27 cellular contexts compared by ENCODE assay signal in the genomic region with DNA sequence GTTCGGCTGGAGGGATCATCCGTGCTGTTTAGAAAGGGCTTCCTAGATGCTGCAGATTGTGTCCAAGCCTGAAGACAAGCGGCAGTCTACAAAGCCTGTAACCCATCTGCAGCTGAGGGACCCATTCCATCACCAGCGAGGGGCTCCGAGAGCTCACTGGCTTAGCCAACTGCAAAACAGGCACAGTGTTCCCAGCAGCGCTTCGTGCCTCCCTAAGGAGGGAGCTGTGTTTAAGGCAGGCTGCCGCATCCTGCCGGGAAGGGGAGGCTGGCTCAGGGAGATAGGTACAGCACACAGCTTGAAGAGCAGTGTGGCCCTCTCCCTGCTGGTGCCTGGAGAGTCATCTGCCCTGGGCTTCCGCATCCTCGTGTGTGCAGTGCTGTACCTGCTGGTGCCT. TPM values are rescaled to one million over a fixed set of nuclear protein-coding genes. Genes with fewer than 3 reads are reported as not detected.
A peak's percentile ranks its signal among the peaks of the same experiment; 100 is the strongest.
DNase-seq lines count a peak whose midpoint lies in the region; ATAC-seq and TF ChIP-seq lines count a peak whose summit lies in the region.
"Had no signal": no experiment of that assay in that cellular context is flagged by ENCODE, and none has a peak within 500 bp of the region (broad histone marks: within the 10 kb centered on the region; RNA-seq: fewer than 3 reads in every experiment).

No MANE protein-coding gene starts in this region.

- H3K23ac ChIP-seq in trophoblast cell (ENCODE audit: low read length): no peak overlapping the region

- H3F3A ChIP-seq in GM23338 (replicated peaks; ENCODE audit: low read depth) (no peaks in the 10 kb centered on the region), PC-3 (ENCODE audit: low read length, unreplicated experiment) (no peaks in the 10 kb centered on the region)

- H4K12ac ChIP-seq in trophoblast cell (ENCODE audit: low read depth, low read length): no peak overlapping the region

- H3K4me3 Mint-ChIP-seq in GM23338: no peak overlapping the region
- no peak overlapping the region for H3K4me3 Mint-ChIP-seq in activated CD4-positive, alpha-beta T cell treated with anti-CD3 and anti-CD28 coated beads for 36 hours
- H3K4me3 Mint-ChIP-seq: activated CD4-positive, alpha-beta memory T cell treated with anti-CD3 and anti-CD28 coated beads, Interleukin-2, amount 10 ng/mL, durations not matched to agents 7 days and 5 days; activated T-helper 1 cell treated with anti-CD3 and anti-CD28 coated beads, Interleukin-12 subunit alpha, Interleukin-12 subunit beta, Interleukin-2, Interleukin-4 antibody, amounts not matched to agents 30 ng/mL and 10 ng/mL and 1 ng/mL, durations not matched to agents 14 hours and 24 hours and 36 hours; central memory CD8-positive, alpha-beta T cell; dendritic cell treated with granulocyte-macrophage colony-stimulating factor and Interleukin-4, amounts not matched to agents 40 ng/mL and 50 ng/mL, for 4 days had no signal

- peaks cover 16% of the 10 kb centered on the region for H3K9me3 Mint-ChIP-seq in GM23338
- H3K9me3 Mint-ChIP-seq in activated CD4-positive, alpha-beta T cell treated with anti-CD3 and anti-CD28 coated beads for 36 hours (ENCODE audit: low read depth): no peaks in the 10 kb centered on the region
- H3K9me3 Mint-ChIP-seq: activated CD4-positive, alpha-beta memory T cell treated with anti-CD3 and anti-CD28 coated beads, Interleukin-2, amount 10 ng/mL, durations not matched to agents 7 days and 5 days; activated T-helper 1 cell treated with anti-CD3 and anti-CD28 coated beads, Interleukin-12 subunit alpha, Interleukin-12 subunit beta, Interleukin-2, Interleukin-4 antibody, amounts not matched to agents 30 ng/mL and 10 ng/mL and 1 ng/mL, durations not matched to agents 14 hours and 24 hours and 36 hours; central memory CD8-positive, alpha-beta T cell; dendritic cell treated with granulocyte-macrophage colony-stimulating factor and Interleukin-4, amounts not matched to agents 40 ng/mL and 50 ng/mL, for 4 days had no signal

- no peak for TF ChIP-seq CTCF in GM23338 (conservative IDR thresholded peaks at IDR 0.05; ENCODE audit: low read depth in 2 of 2)
- no peak for TF ChIP-seq CTCF in coronary artery (IDR thresholded peaks at IDR 0.05)
- TF ChIP-seq CTCF in PC-3 (conservative IDR thresholded peaks at IDR 0.05; ENCODE audit: low read depth, low read length): no peak

- CTCF ChIA-PET in PC-3 (lab: Charles Lee): no interaction called here
- CTCF ChIA-PET in activated CD4-positive, alpha-beta T cell treated with anti-CD3 and anti-CD28 coated beads for 36 hours (lab: Charles Lee): interaction anchor here (0.7 to 1.3 kb wide), 2 partner anchors 8 to 136 kb away, joined by 3 to 4 read pairs; no protein-coding TSS in a partner anchor

- H4K8ac ChIP-seq in trophoblast cell (ENCODE audit: low read depth, low read length): no peak overlapping the region

- POLR2A ChIA-PET in PC-3 (lab: Charles Lee; ENCODE audit: unreplicated experiment): no interaction called here
- POLR2A ChIA-PET in activated CD4-positive, alpha-beta T cell treated with anti-CD3 and anti-CD28 coated beads for 36 hours (lab: Charles Lee): no interaction called here

- H3K4ac ChIP-seq in trophoblast cell (ENCODE audit: low read depth, low read length): no peak overlapping the region

- no peak overlapping the region for H2BK5ac ChIP-seq in trophoblast cell (ENCODE audit: low read depth, low read length, poor library complexity)

- H2BK120ac ChIP-seq in trophoblast cell (ENCODE audit: insufficient read depth, low read length, poor library complexity): no peak overlapping the region

- no peaks in the 10 kb centered on the region; the same call in 1 of the 2 replicates for H3K9me2 ChIP-seq in GM23338 (ENCODE audit: insufficient read depth)
- H3K9me2 ChIP-seq in PC-3 (replicated peaks; ENCODE audit: low read length): no peaks in the 10 kb centered on the region

- ATAC-seq in GM23338 (peak; percentile 56), PC-3 (no peak)
- ATAC-seq in activated CD4-positive, alpha-beta T cell treated with anti-CD3 and anti-CD28 coated beads for 36 hours: no peak

- H3K36me3 ChIP-seq in BLaER1: peaks cover 24% of the 10 kb centered on the region; the same call in 1 of the 2 replicates
- H3K36me3 ChIP-seq in GM23338 (ENCODE audit: insufficient read depth): no peaks in the 10 kb centered on the region; the same call in 1 of the 2 replicates
- H3K36me3 ChIP-seq in trophoblast cell (ENCODE audit: control insufficient read depth in 1 of 2, insufficient read depth in 2 of 2, low read length in 2 of 2): no peaks in the 10 kb centered on the region
- no peaks in the 10 kb centered on the region for H3K36me3 ChIP-seq in SJCRH30
- no peaks in the 10 kb centered on the region for H3K36me3 ChIP-seq in PC-3 (ENCODE audit: low read depth, low read length)
- H3K36me3 ChIP-seq: BE2C had no signal

- H3K27me3 Mint-ChIP-seq in GM23338 (ENCODE audit: insufficient read depth, low read depth, poor library complexity): peaks cover 4% of the 10 kb centered on the region
- no peaks in the 10 kb centered on the region for H3K27me3 Mint-ChIP-seq in activated CD4-positive, alpha-beta T cell treated with anti-CD3 and anti-CD28 coated beads for 36 hours
- H3K27me3 Mint-ChIP-seq: activated CD4-positive, alpha-beta memory T cell treated with anti-CD3 and anti-CD28 coated beads, Interleukin-2, amount 10 ng/mL, durations not matched to agents 7 days and 5 days; central memory CD8-positive, alpha-beta T cell had no signal

- no peaks in the 10 kb centered on the region; the same call in 1 of the 3 replicates for H3K4me1 Mint-ChIP-seq in GM23338
- H3K4me1 Mint-ChIP-seq in activated CD4-positive, alpha-beta T cell treated with anti-CD3 and anti-CD28 coated beads for 36 hours: no peaks in the 10 kb centered on the region
- H3K4me1 Mint-ChIP-seq: activated CD4-positive, alpha-beta memory T cell treated with anti-CD3 and anti-CD28 coated beads, Interleukin-2, amount 10 ng/mL, durations not matched to agents 7 days and 5 days; central memory CD8-positive, alpha-beta T cell had no signal

- H3K79me2 ChIP-seq in GM23338 (replicated peaks; ENCODE audit: insufficient read depth) (peaks cover 3% of the 10 kb centered on the region; the same call in 1 of the 2 replicates), trophoblast cell (ENCODE audit: control insufficient read depth, insufficient read depth, low read length, poor library complexity) (no peaks in the 10 kb centered on the region), PC-3 (ENCODE audit: low read length) (no peaks in the 10 kb centered on the region)
- H3K79me2 ChIP-seq: parathyroid adenoma had no signal

- H3K27ac ChIP-seq in BLaER1: peak overlapping the region; percentile 3; the same call in 1 of the 2 replicates
- H3K27ac ChIP-seq in GM23338 (ENCODE audit: low read depth): no peak overlapping the region
- no peak overlapping the region for H3K27ac ChIP-seq in coronary artery
- no peak overlapping the region for H3K27ac ChIP-seq in trophoblast cell (ENCODE audit: low read depth, low read length)
- H3K27ac ChIP-seq in SJCRH30: no peak overlapping the region
- no peak overlapping the region for H3K27ac ChIP-seq in PC-3 (ENCODE audit: low read length)
- H3K27ac ChIP-seq: HL-60, parathyroid adenoma, tibial artery had no signal

- intact Hi-C loops in PC-3 (cut with micrococcal nuclease): no loop called here
- intact Hi-C loops in activated CD4-positive, alpha-beta T cell treated with anti-CD3 and anti-CD28 coated beads for 36 hours (cut with DNase I, micrococcal nuclease): no loop called here

- no peaks in the 10 kb centered on the region for H3K27me3 ChIP-seq in BLaER1
- H3K27me3 ChIP-seq in GM23338 (ENCODE audit: insufficient read depth): no peaks in the 10 kb centered on the region
- no peaks in the 10 kb centered on the region for H3K27me3 ChIP-seq in trophoblast cell (ENCODE audit: insufficient read depth, low read length)
- H3K27me3 ChIP-seq in SJCRH30: no peaks in the 10 kb centered on the region
- H3K27me3 ChIP-seq in PC-3 (ENCODE audit: low read length): no peaks in the 10 kb centered on the region
- H3K27me3 ChIP-seq: tibial artery had no signal

- BruUV-seq in PC-3 (replicated peaks; lab: Mats Ljungman, UMichigan): no TSS peak

- no peaks in the 10 kb centered on the region for H3K79me1 ChIP-seq in trophoblast cell (ENCODE audit: low read length)

- H2AFZ ChIP-seq in GM23338: no peak overlapping the region
- H2AFZ ChIP-seq in trophoblast cell (ENCODE audit: insufficient read depth, low read length, poor library complexity): no peak overlapping the region
- no peak overlapping the region for H2AFZ ChIP-seq in PC-3 (ENCODE audit: low read length)
- H2AFZ ChIP-seq: parathyroid adenoma had no signal

- peaks cover 58% of the 10 kb centered on the region for H3K4me1 ChIP-seq in BLaER1
- peaks cover 13% of the 10 kb centered on the region; the same call in 1 of the 2 replicates for H3K4me1 ChIP-seq in GM23338 (ENCODE audit: insufficient read depth)
- no peaks in the 10 kb centered on the region for H3K4me1 ChIP-seq in trophoblast cell (ENCODE audit: control insufficient read depth in 1 of 2, insufficient read depth in 2 of 2, low read length in 2 of 2)
- H3K4me1 ChIP-seq in SJCRH30: no peaks in the 10 kb centered on the region
- peaks cover 9% of the 10 kb centered on the region; the same call in 1 of the 2 replicates for H3K4me1 ChIP-seq in PC-3 (ENCODE audit: insufficient read depth, low read length)
- H3K4me1 ChIP-seq: BE2C had no signal

- no CpG with 5 or more reads among the region's 11 CpGs for WGBS in trophoblast cell (ENCODE audit: extremely low coverage, insufficient coverage, insufficient read length)

- H3K9ac ChIP-seq in BLaER1 (0 out of 2 replicates have a peak overlapping the region, but pooled peaks have one; percentile 8), trophoblast cell (ENCODE audit: low read length) (no peak overlapping the region), PC-3 (ENCODE audit: low read length) (no peak overlapping the region)
- H3K9ac ChIP-seq: parathyroid adenoma had no signal

- no peak overlapping the region for H2BK12ac ChIP-seq in trophoblast cell (ENCODE audit: low read length)

- H3K36me3 Mint-ChIP-seq in GM23338 (ENCODE audit: low read depth): peaks cover 20% of the 10 kb centered on the region
- no peaks in the 10 kb centered on the region for H3K36me3 Mint-ChIP-seq in activated CD4-positive, alpha-beta T cell treated with anti-CD3 and anti-CD28 coated beads for 36 hours (ENCODE audit: low read depth)

- H3K18ac ChIP-seq in trophoblast cell (ENCODE audit: low read length): no peak overlapping the region

- H3K27ac Mint-ChIP-seq in GM23338: no peak overlapping the region
- H3K27ac Mint-ChIP-seq in activated CD4-positive, alpha-beta T cell treated with anti-CD3 and anti-CD28 coated beads for 36 hours: no peak overlapping the region
- H3K27ac Mint-ChIP-seq: activated CD4-positive, alpha-beta memory T cell treated with anti-CD3 and anti-CD28 coated beads, Interleukin-2, amount 10 ng/mL, durations not matched to agents 7 days and 5 days; activated T-helper 1 cell treated with anti-CD3 and anti-CD28 coated beads, Interleukin-12 subunit alpha, Interleukin-12 subunit beta, Interleukin-2, Interleukin-4 antibody, amounts not matched to agents 30 ng/mL and 10 ng/mL and 1 ng/mL, durations not matched to agents 14 hours and 24 hours and 36 hours; dendritic cell treated with granulocyte-macrophage colony-stimulating factor and Interleukin-4, amounts not matched to agents 40 ng/mL and 50 ng/mL, for 4 days had no signal

- peaks cover 24% of the 10 kb centered on the region; the same call in 1 of the 2 replicates for H4K20me1 ChIP-seq in BLaER1
- H4K20me1 ChIP-seq in GM23338 (replicated peaks; ENCODE audit: insufficient read depth): no peaks in the 10 kb centered on the region; the same call in 1 of the 2 replicates
- no peaks in the 10 kb centered on the region for H4K20me1 ChIP-seq in PC-3 (ENCODE audit: low read length)

- peak overlapping the region; percentile 30 for H3K4me2 ChIP-seq in BLaER1
- no peak overlapping the region for H3K4me2 ChIP-seq in GM23338
- no peak overlapping the region for H3K4me2 ChIP-seq in trophoblast cell (ENCODE audit: low read length)
- H3K4me2 ChIP-seq in PC-3 (ENCODE audit: low read length): no peak overlapping the region

- H2AK5ac ChIP-seq in trophoblast cell (ENCODE audit: low read length): no peak overlapping the region

- H3K4me3 ChIP-seq in BLaER1 (no peak overlapping the region), GM23338 (no peak overlapping the region), coronary artery (no peak overlapping the region), trophoblast cell (ENCODE audit: low read depth, low read length) (peak overlapping the region; percentile 13), SJCRH30 (no peak overlapping the region), PC-3 (ENCODE audit: low read length) (no peak overlapping the region)
- H3K4me3 ChIP-seq: tibial artery had no signal

- no peaks in the 10 kb centered on the region for H3K9me3 ChIP-seq in BLaER1
- peaks cover 42% of the 10 kb centered on the region for H3K9me3 ChIP-seq in trophoblast cell (ENCODE audit: insufficient read depth, low read depth, low read length)
- no peaks in the 10 kb centered on the region for H3K9me3 ChIP-seq in SJCRH30 (replicated peaks)
- no peaks in the 10 kb centered on the region for H3K9me3 ChIP-seq in PC-3 (ENCODE audit: low read length)
- H3K9me3 ChIP-seq: tibial artery had no signal

- H3K14ac ChIP-seq in trophoblast cell (ENCODE audit: low read length): no peak overlapping the region

- no peak overlapping the region for H4K91ac ChIP-seq in trophoblast cell (ENCODE audit: low read depth, low read length)

- DNase-seq in GM23338 (ENCODE audit: low spot score) (peak; percentile 33), coronary artery (ENCODE audit: low spot score) (peak; percentile 72), trophoblast cell (no peak), SJCRH30 (no peak), DMS79 (lab: John Stamatoyannopoulos, UW) (no peak), PC-3 (no peak)
- no peak for DNase-seq in activated CD4-positive, alpha-beta T cell treated with anti-CD3 and anti-CD28 coated beads for 36 hours
- DNase-seq: ACHN; activated CD4-positive, alpha-beta memory T cell treated with anti-CD3 and anti-CD28 coated beads, Interleukin-2, amount 10 ng/mL, durations not matched to agents 7 days and 5 days; activated CD8-positive, alpha-beta memory T cell treated with anti-CD3 and anti-CD28 coated beads, Interleukin-2, amount 50 U/mL, for 4 hours; activated naive CD4-positive, alpha-beta T cell treated with Interleukin-2 at 50 U/mL for 16 hours; BE2C; HCEC 1CT; Karpas-422; kidney glomerular epithelial cell; NCI-H146; NCI-H2107; NCI-H748 treated with DMSO at 0.1 percent for 48 hours; stimulated activated CD4-positive, alpha-beta T cell treated with anti-CD3 and anti-CD28 coated beads, Interleukin-4, amount 100 ng/mL, for 24 hours; T-helper 1 cell had no signal

RNA-seq across cellular contexts. Expression of gene DUSP22, which starts 32.4 kb away (rescaled TPM):
- 31.0 and 36.8 TPM in 2 replicates for total RNA-seq in GM23338 (2014; rRNA removed; shearing (Covaris generic))
- 11.2 and 12.8 TPM in 2 replicates for polyA plus RNA-seq in GM23338 (2016; fragmentation: Nextera tagmentation; extraction: Ambion mirVana)
- polyA plus RNA-seq in trophoblast cell (2013): 23.3 and 25.5 TPM in 2 replicates
- total RNA-seq in SJCRH30 (2014; rRNA removed; shearing (Covaris generic)): 14.3 and 15.5 TPM in 2 replicates
- total RNA-seq in PC-3 (2014; rRNA removed): 26.3 and 37.8 TPM in 2 replicates
- 10 to 100 TPM; 33.2 to 33.7 TPM for total RNA-seq in activated CD4-positive, alpha-beta T cell treated with anti-CD3 and anti-CD28 coated beads for 36 hours

Comparison
In these comparisons a context has a peak if more than half of its experiments do, and no peak if none do; other contexts are left out.
1. DNase-seq: peak in GM23338 (single experiment) and coronary artery (single experiment); none in trophoblast cell (0 of 2), SJCRH30 (0 of 2), DMS79 (single experiment), PC-3 (single experiment) and activated CD4-positive, alpha-beta T cell treated with anti-CD3 and anti-CD28 coated beads for 36 hours (single experiment).